In genomic region chr13:102847272-102848234, GRCh38 we compare ENCODE assay signal across 8 cellular contexts. TPM values are rescaled to one million over a fixed set of nuclear protein-coding genes. Genes with fewer than 3 reads are reported as not detected.
DNase-seq lines count a peak whose midpoint lies in the region; ATAC-seq and TF ChIP-seq lines count a peak whose summit lies in the region.

No MANE protein-coding gene starts in this region.

- peak overlapping the region; percentile 100 for H3K4me3 Mint-ChIP-seq in CD4-positive, alpha-beta T cell
- H3K4me3 Mint-ChIP-seq in stimulated activated naive B cell treated with anti-CD40 and anti-IgM and Interleukin-4, amounts not matched to agents 10 μg/mL and 1 μg/mL and 100 μg/mL, for 72 hours = peak overlapping the region; percentile 94 to 99

- no peaks in the 10 kb centered on the region for H3K27me3 Mint-ChIP-seq in CD4-positive, alpha-beta T cell
- H3K27me3 Mint-ChIP-seq in stimulated activated naive B cell treated with anti-CD40 and anti-IgM and Interleukin-4, amounts not matched to agents 10 μg/mL and 1 μg/mL and 100 μg/mL, for 72 hours = no peaks in the 10 kb centered on the region

- POLR2A ChIA-PET in CD4-positive, alpha-beta T cell (lab: Charles Lee) = interaction anchor here (0.6 to 6.9 kb wide), 9 partner anchors 17 to 268 kb away, joined by 3 to 575 read pairs (median 4); partner anchors contain the start of genes BIVM, POGLUT2, TEX30 and TPP2

- H3K36me3 Mint-ChIP-seq in CD4-positive, alpha-beta T cell (ENCODE audit: low read depth) = peaks cover 56% of the 10 kb centered on the region
- H3K36me3 Mint-ChIP-seq in stimulated activated naive B cell treated with anti-CD40 and anti-IgM and Interleukin-4, amounts not matched to agents 10 μg/mL and 1 μg/mL and 100 μg/mL, for 72 hours = peaks cover 10 to 16% of the 10 kb centered on the region in 2 donors

- no peak for DNase-seq in CD4-positive, alpha-beta T cell
- DNase-seq in NCI-H2227 treated with DMSO at 0.1 percent for 48 hours (lab: John Stamatoyannopoulos, UW) (peak; percentile 31), amniotic epithelial cell (ENCODE audit: low read depth) (peak; percentile 41), inferior parietal cortex (ENCODE audit: extremely low spot score) (peak; percentile 60)
- DNase-seq in stimulated activated naive B cell treated with anti-CD40 and anti-IgM and Interleukin-4, amounts not matched to agents 10 μg/mL and 1 μg/mL and 100 μg/mL, for 72 hours = no peak
- no peak for DNase-seq in activated CD4-positive, alpha-beta T cell treated with anti-CD3 and anti-CD28 coated beads, Interleukin-2, amount 50 U/mL, for 48 hours

- no peak for ATAC-seq in CD4-positive, alpha-beta T cell (ENCODE audit: poor library complexity)
- ATAC-seq in GM18870 (IDR thresholded peaks at IDR 0.05; ENCODE audit: unreplicated experiment) = peak; percentile 18
- no peak for ATAC-seq in stimulated activated naive B cell treated with anti-CD40 and anti-IgM and Interleukin-4, amounts not matched to agents 10 μg/mL and 1 μg/mL and 100 μg/mL, for 72 hours (replicated peaks)
- ATAC-seq in GM19452 (IDR thresholded peaks at IDR 0.05; ENCODE audit: unreplicated experiment) = no peak

- CTCF ChIA-PET in CD4-positive, alpha-beta T cell (lab: Charles Lee) = interaction anchor here (0.7 to 4.7 kb wide), 11 partner anchors 9 to 267 kb away, joined by 3 to 18 read pairs (median 4); no protein-coding TSS in a partner anchor

- peak overlapping the region; percentile 100 for H3K27ac Mint-ChIP-seq in CD4-positive, alpha-beta T cell
- peak overlapping the region; percentile 98 for H3K27ac Mint-ChIP-seq in stimulated activated naive B cell treated with anti-CD40 and anti-IgM and Interleukin-4, amounts not matched to agents 10 μg/mL and 1 μg/mL and 100 μg/mL, for 72 hours

- peak; percentile 76 for TF ChIP-seq CTCF in CD4-positive, alpha-beta T cell (IDR thresholded peaks at IDR 0.05)

- no peaks in the 10 kb centered on the region for H3K27me3 ChIP-seq in CD4-positive, alpha-beta T cell (ENCODE audit: control insufficient read depth, insufficient read depth, low read length)

- intact Hi-C loops in CD4-positive, alpha-beta T cell (cut with DNase I, micrococcal nuclease) = loop anchor here (1.0 to 5.0 kb wide), 7 partner anchors 47 to 455 kb away; no protein-coding TSS in a partner anchor

- no peaks in the 10 kb centered on the region for H3K9me3 Mint-ChIP-seq in CD4-positive, alpha-beta T cell
- no peaks in the 10 kb centered on the region for H3K9me3 Mint-ChIP-seq in stimulated activated naive B cell treated with anti-CD40 and anti-IgM and Interleukin-4, amounts not matched to agents 10 μg/mL and 1 μg/mL and 100 μg/mL, for 72 hours

- H3K27ac ChIP-seq in CD4-positive, alpha-beta T cell (ENCODE audit: low read depth, low read length) = peak overlapping the region; percentile 99

- peaks cover 55% of the 10 kb centered on the region for H3K4me1 Mint-ChIP-seq in CD4-positive, alpha-beta T cell (ENCODE audit: low read depth)
- H3K4me1 Mint-ChIP-seq in stimulated activated naive B cell treated with anti-CD40 and anti-IgM and Interleukin-4, amounts not matched to agents 10 μg/mL and 1 μg/mL and 100 μg/mL, for 72 hours = peaks cover 24 to 38% of the 10 kb centered on the region in 2 donors

- H3K9me3 ChIP-seq in CD4-positive, alpha-beta T cell (ENCODE audit: control insufficient read depth, low read length) = no peaks in the 10 kb centered on the region

RNA-seq across cellular contexts. Expression of gene ERCC5, which starts 1.7 kb away (rescaled TPM):
- 100 to 1,000 TPM; 129 to 136 TPM for total RNA-seq in CD4-positive, alpha-beta T cell

RNA-seq across cellular contexts. Expression of gene BIVM, which starts 48.6 kb away (rescaled TPM):
- total RNA-seq in CD4-positive, alpha-beta T cell = 1 to 10 TPM; 3.4 to 4.3 TPM

RNA-seq across cellular contexts. Expression of gene POGLUT2, which starts 48.8 kb away (rescaled TPM):
- not detected for total RNA-seq in CD4-positive, alpha-beta T cell

Comparison
In these comparisons a context has a peak if more than half of its experiments do, and no peak if none do; other contexts are left out.
1. DNase-seq: peak in NCI-H2227 treated with DMSO at 0.1 percent for 48 hours (single experiment), amniotic epithelial cell (single experiment) and inferior parietal cortex (single experiment); none in CD4-positive, alpha-beta T cell (0 of 10), stimulated activated naive B cell treated with anti-CD40 and anti-IgM and Interleukin-4, amounts not matched to agents 10 μg/mL and 1 μg/mL and 100 μg/mL, for 72 hours (single experiment) and activated CD4-positive, alpha-beta T cell treated with anti-CD3 and anti-CD28 coated beads, Interleukin-2, amount 50 U/mL, for 48 hours (0 of 2).